ENCODE assay signal across 36 cellular contexts in genomic region chr15:67622110-67622509, GRCh38.
"Had no signal": no experiment of that assay in that cellular context is flagged by ENCODE, and none has a peak within 500 bp of the region (broad histone marks: within the 10 kb centered on the region; RNA-seq: fewer than 3 reads in every experiment).

No MANE protein-coding gene starts in this region.

- DNase-seq: Karpas-422, Kasumi-1, MG63, MM.1S, MV-4-11, NCI-H1048, NCI-H1092, NCI-H1092 treated with DMSO at 0.1 percent for 48 hours, NCI-H1105, NCI-H1105 treated with DMSO at 0.1 percent for 48 hours, NCI-H1417, NCI-H1417 treated with DMSO at 0.1 percent for 48 hours, NCI-H1436, NCI-H1436 treated with DMSO at 0.1 percent for 48 hours, NCI-H146, NCI-H1694, NCI-H1694 treated with DMSO at 0.1 percent for 48 hours, NCI-H187, NCI-H187 treated with DMSO at 0.1 percent for 48 hours, NCI-H1930, NCI-H2029, NCI-H2029 treated with DMSO at 0.1 percent for 48 hours, NCI-H2081, NCI-H2081 treated with DMSO at 0.1 percent for 48 hours, NCI-H2107, NCI-H2171, NCI-H2171 treated with DMSO at 0.1 percent for 48 hours, NCI-H2227 treated with DMSO at 0.1 percent for 48 hours, NCI-H226, NCI-H345, NCI-H446, NCI-H446 treated with DMSO at 0.1 percent for 48 hours, NCI-H510A, NCI-H510A treated with DMSO at 0.1 percent for 48 hours, NCI-H524, NCI-H524 treated with DMSO at 0.1 percent for 48 hours had no signal

- H3K9me3 ChIP-seq: MG63 had no signal

- H3K27me3 ChIP-seq: MG63 had no signal

- H3K4me3 ChIP-seq: MG63 had no signal

- H3K36me3 ChIP-seq: MG63 had no signal
